In the genomic region with DNA sequence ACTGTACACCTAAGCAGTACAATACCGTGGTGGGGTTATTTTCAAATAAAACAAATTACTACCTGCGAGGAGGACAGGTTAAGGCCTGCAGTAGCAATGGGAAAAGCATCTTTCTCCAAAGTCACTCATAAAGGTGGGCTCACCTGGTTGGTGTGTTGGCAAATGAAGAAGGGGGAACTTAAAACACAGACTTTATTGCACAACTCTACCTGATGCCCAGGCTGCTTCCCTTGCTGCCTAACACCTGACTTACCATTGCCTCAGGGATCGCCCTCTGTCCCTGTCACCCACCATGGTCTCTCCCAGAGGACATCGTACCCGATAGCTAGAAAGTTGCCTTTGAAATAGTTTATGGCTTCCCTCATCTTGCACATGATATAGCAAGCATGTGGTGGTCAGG, we compare ENCODE assay signal across 16 cellular contexts. TPM values are rescaled to one million over a fixed set of nuclear protein-coding genes. Genes with fewer than 3 reads are reported as not detected.
DNase-seq lines count a peak whose midpoint lies in the region; ATAC-seq and TF ChIP-seq lines count a peak whose summit lies in the region.
"Had no signal": no experiment of that assay in that cellular context is flagged by ENCODE, and none has a peak within 500 bp of the region (broad histone marks: within the 10 kb centered on the region; RNA-seq: fewer than 3 reads in every experiment).

No MANE protein-coding gene starts in this region.

- H3K4me3 Mint-ChIP-seq in memory B cell (no peak overlapping the region), type B pancreatic cell (no peak overlapping the region)

- H3K4me3 ChIP-seq in heart left ventricle (no peak overlapping the region), SU-DHL-6 (ENCODE audit: insufficient read depth, low read length, poor library complexity, severe bottlenecking) (no peak overlapping the region)

- H3F3A ChIP-seq in SU-DHL-6 (ENCODE audit: insufficient read depth), result peaks cover 63% of the 10 kb centered on the region

- H4K20me1 ChIP-seq in SU-DHL-6 (ENCODE audit: low read depth, low read length), result 0 out of 2 replicates have a peak, but pooled peaks cover under 1% of the 10 kb centered on the region

- H3K36me3 ChIP-seq in heart left ventricle (peaks cover 10 to 86% (median 70%) of the 10 kb centered on the region in 9 donors), SU-DHL-6 (ENCODE audit: low read length) (peaks cover 65% of the 10 kb centered on the region)

- ATAC-seq in heart left ventricle, result no peak
- ATAC-seq in Right ventricle myocardium inferior, result no peak
- no peak for ATAC-seq in memory B cell (ENCODE audit: low read depth)
- no peak for ATAC-seq in HG03159 (IDR thresholded peaks at IDR 0.05; ENCODE audit: unreplicated experiment)
- ATAC-seq: left lobe of liver had no signal

- H3K27ac ChIP-seq in heart left ventricle (peak overlapping the region in 8 of 12 donors; percentile 21 to 87 (median 82)), SU-DHL-6 (ENCODE audit: low read depth, low read length) (peak overlapping the region; percentile 94; the same call in 1 of the 2 replicates)

- no peaks in the 10 kb centered on the region for H3K9me3 Mint-ChIP-seq in memory B cell
- H3K9me3 Mint-ChIP-seq in type B pancreatic cell, result no peaks in the 10 kb centered on the region
- H3K9me3 Mint-ChIP-seq: activated naive CD4-positive, alpha-beta T cell treated with anti-CD3 and anti-CD28 coated beads, Interleukin-2, amount 10 ng/mL, durations not matched to agents 7 days and 5 days; neural crest cell had no signal

- peak overlapping the region; percentile 38 for H3K27ac Mint-ChIP-seq in memory B cell
- H3K27ac Mint-ChIP-seq in type B pancreatic cell, result peak overlapping the region; percentile 13

- H3K79me2 ChIP-seq in SU-DHL-6 (ENCODE audit: insufficient read depth, low read length), result peaks cover 21% of the 10 kb centered on the region

- DNase-seq in heart left ventricle (no peak), Right ventricle myocardium inferior (ENCODE audit: missing footprints) (no peak), memory B cell (ENCODE audit: low spot score in 2 of 2) (no peak), type B pancreatic cell (ENCODE audit: extremely low spot score, unreplicated experiment) (no peak), NCI-H226 (no peak), T-helper 2 cell (no peak)
- DNase-seq: activated CD4-positive, alpha-beta T cell treated with anti-CD3 and anti-CD28 coated beads, Interleukin-2, amount 50 U/mL, for 1 hour; activated naive CD4-positive, alpha-beta T cell treated with anti-CD3 and anti-CD28 coated beads, Interleukin-2, amount 10 ng/mL, durations not matched to agents 7 days and 5 days; DMS153; NCI-H1105; NCI-H2227 treated with DMSO at 0.1 percent for 48 hours; OCI-M1 had no signal

- no peak overlapping the region for H3K9ac ChIP-seq in SU-DHL-6 (ENCODE audit: low read length)

- H2AFZ ChIP-seq in SU-DHL-6 (ENCODE audit: low read depth, low read length, severe bottlenecking), result no peak overlapping the region

- H3K36me3 Mint-ChIP-seq in memory B cell, result peaks cover 48% of the 10 kb centered on the region
- H3K36me3 Mint-ChIP-seq in type B pancreatic cell, result peaks cover 62% of the 10 kb centered on the region

- H3K9me3 ChIP-seq in heart left ventricle, result no peaks in the 10 kb centered on the region
- no peaks in the 10 kb centered on the region for H3K9me3 ChIP-seq in SU-DHL-6 (ENCODE audit: insufficient read depth, low read length)

- WGBS in heart left ventricle, 4 donors, result 87 to 94% (median 91%) methylated on average over 5 of the region's 5 CpGs

- no peak for TF ChIP-seq POLR2A in heart left ventricle (IDR thresholded peaks at IDR 0.05)

- H3K4me1 Mint-ChIP-seq in memory B cell (peaks cover 30% of the 10 kb centered on the region), type B pancreatic cell (ENCODE audit: unreplicated experiment) (peaks cover 49% of the 10 kb centered on the region)

- intact Hi-C loops in heart left ventricle (cut with DNase I) (loop anchor here in 5 of 10 donors (2.0 to 5.0 kb wide), 3 partner anchors 13 to 126 kb away; partner anchors contain the start of genes NELFCD (in 5 of the 5) and ATP5F1E (in 1 of the 5)), Right ventricle myocardium inferior (cut with DNase I) (loop anchor here (2.0 to 5.0 kb wide), 2 partner anchors 13 to 599 kb away; partner anchors contain the start of gene RAB22A)

- H3K27me3 Mint-ChIP-seq in memory B cell, result no peaks in the 10 kb centered on the region
- H3K27me3 Mint-ChIP-seq in type B pancreatic cell, result no peaks in the 10 kb centered on the region
- H3K27me3 Mint-ChIP-seq: activated naive CD4-positive, alpha-beta T cell treated with anti-CD3 and anti-CD28 coated beads, Interleukin-2, amount 10 ng/mL, durations not matched to agents 7 days and 5 days had no signal

- H3K4me2 ChIP-seq in SU-DHL-6 (ENCODE audit: low read depth, low read length, poor library complexity, severe bottlenecking), result peak overlapping the region; percentile 82

- H3K27me3 ChIP-seq in heart left ventricle (no peaks in the 10 kb centered on the region), SU-DHL-6 (ENCODE audit: low read length) (no peaks in the 10 kb centered on the region)

- peaks cover 0 to 87% (median 63%) of the 10 kb centered on the region in 12 donors for H3K4me1 ChIP-seq in heart left ventricle

- TF ChIP-seq CTCF in heart left ventricle (IDR thresholded peaks at IDR 0.05), result no peak
- TF ChIP-seq CTCF in SU-DHL-6 (IDR thresholded peaks at IDR 0.05; ENCODE audit: insufficient read depth, low read length, poor library complexity, severe bottlenecking), result no peak
- TF ChIP-seq CTCF in type B pancreatic cell (conservative IDR thresholded peaks at IDR 0.05), result no peak

- H3K9me2 ChIP-seq in SU-DHL-6 (replicated peaks; ENCODE audit: insufficient read depth, low read length), result no peaks in the 10 kb centered on the region

RNA-seq across cellular contexts. Expression of gene GNAS, which starts 53.6 kb away (rescaled TPM):
- total RNA-seq in heart left ventricle (1,000 to 10,000 TPM; 1,430 to 2,119 (median 1,604) TPM), Right ventricle myocardium inferior (1,475 TPM), type B pancreatic cell (ENCODE audit: low replicate concordance) (1,005 and 1,406 TPM in 2 replicates)
- polyA plus RNA-seq in heart left ventricle, result 1,000 to 10,000 TPM; 1,246 to 2,999 TPM

RNA-seq across cellular contexts. Expression of gene GNAS-AS1, which starts 55.4 kb away (rescaled TPM):
- total RNA-seq in heart left ventricle (under 1 TPM in 7 of 9 donors, not detected in 2; 0.22 to 0.79 (median 0.29) TPM), Right ventricle myocardium inferior (0.38 TPM), type B pancreatic cell (ENCODE audit: low replicate concordance) (1.7 and 6.1 TPM in 2 replicates)
- polyA plus RNA-seq in heart left ventricle, result under 1 TPM; 0.17 to 0.91 TPM
